In the genomic region with DNA sequence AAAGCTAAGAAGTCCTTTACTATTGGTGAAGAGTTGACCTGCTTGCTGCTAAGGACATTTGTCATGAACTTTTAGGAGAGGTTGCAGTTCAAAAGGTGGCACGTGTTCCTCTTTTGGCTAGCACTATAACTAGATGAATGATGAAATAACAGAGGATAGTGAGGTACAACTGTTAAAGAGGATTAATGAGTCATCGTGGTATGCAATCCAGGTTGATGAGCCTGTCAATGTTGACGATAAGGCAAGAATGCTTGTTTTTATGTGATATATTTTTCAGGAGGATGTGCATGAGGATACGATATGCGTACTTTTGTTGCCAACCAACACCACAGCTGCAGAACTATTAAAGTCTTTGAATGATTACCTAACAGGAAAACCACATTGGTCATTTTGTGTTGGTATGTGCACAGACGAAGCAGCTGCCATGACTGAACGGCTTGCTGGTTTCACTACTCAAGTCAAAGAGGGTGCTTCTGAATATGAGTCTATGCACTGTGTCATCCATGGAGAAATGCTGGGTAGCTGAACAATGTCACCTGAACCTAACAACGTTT, we compare ENCODE assay signal across 9 cellular contexts. TPM values are rescaled to one million over a fixed set of nuclear protein-coding genes. Genes with fewer than 3 reads are reported as not detected.
DNase-seq lines count a peak whose midpoint lies in the region; ATAC-seq, FAIRE-seq and TF ChIP-seq lines count a peak whose summit lies in the region.
"Had no signal": no experiment of that assay in that cellular context is flagged by ENCODE, and none has a peak within 500 bp of the region (broad histone marks: within the 10 kb centered on the region; RNA-seq: fewer than 3 reads in every experiment).

No MANE protein-coding gene starts in this region.

- TF ChIP-seq CTCF in AG09309 (IDR thresholded peaks at IDR 0.05; ENCODE audit: control insufficient read depth, insufficient read depth, low read depth, low read length, missing control alignments): no peak
- no peak for TF ChIP-seq CTCF in nephron progenitor cell (IDR thresholded peaks at IDR 0.05)

- WGBS in small intestine, 3 donors: 55 to 66% (median 60%) methylated on average over 8 of the region's 8 CpGs

- H3K4me3 Mint-ChIP-seq in nephron progenitor cell: no peak overlapping the region
- H3K4me3 Mint-ChIP-seq: nephron had no signal

- peaks cover 40% of the 10 kb centered on the region for H3K36me3 Mint-ChIP-seq in nephron progenitor cell (ENCODE audit: low read depth)

- H3K27me3 ChIP-seq in small intestine (ENCODE audit: control insufficient read depth in 2 of 2, insufficient read depth in 2 of 2, low read length in 2 of 2): no peaks in the 10 kb centered on the region

- no peaks in the 10 kb centered on the region for H3K36me3 ChIP-seq in small intestine (ENCODE audit: control insufficient read depth in 2 of 2, insufficient read depth in 2 of 2, low read length in 2 of 2)

- ATAC-seq in GM18868 (IDR thresholded peaks at IDR 0.05; ENCODE audit: unreplicated experiment) (peak; percentile 98), HG03060 (IDR thresholded peaks at IDR 0.05; ENCODE audit: low read depth, unreplicated experiment) (peak; percentile 97)

- FAIRE-seq in RCC 7860 (lab: Jason Lieb, UNC) (peak; percentile 75), small intestine (lab: Jason Lieb, UNC) (no peak)

- H3K4me1 ChIP-seq in small intestine (ENCODE audit: control insufficient read depth in 2 of 2, insufficient read depth in 1 of 2, low read depth in 1 of 2, low read length in 1 of 2): no peaks in the 10 kb centered on the region

- H3K4me3 ChIP-seq in AG09309 (ENCODE audit: control insufficient read depth, low read depth, low read length) (no peak overlapping the region), small intestine (ENCODE audit: low read depth in 1 of 2, low read length in 2 of 2) (no peak overlapping the region)

- H3K27ac Mint-ChIP-seq in nephron progenitor cell: no peak overlapping the region

- H3K9me3 ChIP-seq in small intestine (ENCODE audit: control insufficient read depth, low read depth): no peaks in the 10 kb centered on the region

- peak overlapping the region in 1 of 2 donors; percentile 56 for H3K27ac ChIP-seq in small intestine (ENCODE audit: low read depth in 1 of 2, low read length in 1 of 2)

- H3K27me3 Mint-ChIP-seq in nephron progenitor cell (ENCODE audit: low read depth, poor library complexity): peaks cover 7% of the 10 kb centered on the region

- peaks cover 1% of the 10 kb centered on the region for H3K4me1 Mint-ChIP-seq in nephron progenitor cell

- peaks cover 16% of the 10 kb centered on the region for H3K9me3 Mint-ChIP-seq in nephron progenitor cell

- DNase-seq in AG09309 (ENCODE audit: low read depth) (peak; percentile 94), RCC 7860 (ENCODE audit: low spot score) (peak; percentile 76), astrocyte of the hippocampus (ENCODE audit: low read depth, low spot score) (peak; percentile 68), small intestine (peak; percentile 43), iPS-NIHi11 (ENCODE audit: low spot score) (no peak), nephron progenitor cell (no peak)

RNA-seq across cellular contexts. Expression of gene CEP128, which starts 10.6 kb away (rescaled TPM):
- polyA plus RNA-seq in small intestine: 1 to 10 TPM in 1 of 3 donors, under 1 TPM in 2; 0.22 to 1.4 (median 0.81) TPM

RNA-seq across cellular contexts. Expression of gene TSHR, which starts 24.5 kb away (rescaled TPM):
- polyA plus RNA-seq in small intestine: under 1 TPM in 2 of 3 donors, not detected in 1; 0.01 to 0.81 TPM

Comparison
In these comparisons a context has a peak if more than half of its experiments do, and no peak if none do; other contexts are left out.
1. DNase-seq: peak in AG09309 (single experiment), RCC 7860 (single experiment), astrocyte of the hippocampus (single experiment) and small intestine (single experiment); none in iPS-NIHi11 (single experiment) and nephron progenitor cell (single experiment).